In genomic region chr13:112225429-112226090, GRCh38 we compare ENCODE assay signal across 30 cellular contexts.
"Had no signal": no experiment of that assay in that cellular context is flagged by ENCODE, and none has a peak within 500 bp of the region (broad histone marks: within the 10 kb centered on the region; RNA-seq: fewer than 3 reads in every experiment).

No MANE protein-coding gene starts in this region.

- H3K27ac ChIP-seq: hepatocyte, pancreas, prostate gland, sigmoid colon, suprapubic skin, tibial artery, WERI-Rb-1 had no signal

- H3K4me3 Mint-ChIP-seq: activated naive CD4-positive, alpha-beta T cell treated with anti-CD3 and anti-CD28 coated beads, Interleukin-2, amount 10 ng/mL, durations not matched to agents 7 days and 5 days; activated naive CD8-positive, alpha-beta T cell treated with anti-CD3 and anti-CD28 coated beads, Interleukin-2, amount 10 ng/mL, durations not matched to agents 7 days and 5 days; activated T-cell treated with anti-CD3 and anti-CD28 coated beads, Interleukin-2, amount 50 U/mL, for 24 hours; central memory CD8-positive, alpha-beta T cell; dendritic cell treated with granulocyte-macrophage colony-stimulating factor and Interleukin-4, amounts not matched to agents 40 ng/mL and 50 ng/mL, for 4 days; mesothelial cell of epicardium; naive B cell; nephron progenitor cell; stimulated activated naive B cell treated with anti-CD40 and anti-IgM and Interleukin-4, amounts not matched to agents 10 μg/mL and 1 μg/mL and 100 μg/mL, for 72 hours; T-helper 17 cell had no signal

- H3K4me3 ChIP-seq: hepatocyte, pancreas, prostate gland, sigmoid colon, suprapubic skin, tibial artery had no signal

- H3K79me2 ChIP-seq: hepatocyte had no signal

- H3K36me3 Mint-ChIP-seq: activated naive CD4-positive, alpha-beta T cell treated with anti-CD3 and anti-CD28 coated beads, Interleukin-2, amount 10 ng/mL, durations not matched to agents 7 days and 5 days; activated naive CD8-positive, alpha-beta T cell treated with anti-CD3 and anti-CD28 coated beads, Interleukin-2, amount 10 ng/mL, durations not matched to agents 7 days and 5 days; mesothelial cell of epicardium; naive B cell; stimulated activated naive B cell treated with anti-CD40 and anti-IgM and Interleukin-4, amounts not matched to agents 10 μg/mL and 1 μg/mL and 100 μg/mL, for 72 hours had no signal

- H3K4me2 ChIP-seq: hepatocyte had no signal

- H3K4me1 Mint-ChIP-seq: activated naive CD4-positive, alpha-beta T cell treated with anti-CD3 and anti-CD28 coated beads, Interleukin-2, amount 10 ng/mL, durations not matched to agents 7 days and 5 days; activated naive CD8-positive, alpha-beta T cell treated with anti-CD3 and anti-CD28 coated beads, Interleukin-2, amount 10 ng/mL, durations not matched to agents 7 days and 5 days; central memory CD8-positive, alpha-beta T cell; mesothelial cell of epicardium; naive B cell; stimulated activated naive B cell treated with anti-CD40 and anti-IgM and Interleukin-4, amounts not matched to agents 10 μg/mL and 1 μg/mL and 100 μg/mL, for 72 hours; T-helper 17 cell had no signal

- H2AFZ ChIP-seq: hepatocyte had no signal

- H3K27me3 ChIP-seq: hepatocyte, pancreas, sigmoid colon, tibial artery had no signal

- H3K36me3 ChIP-seq: pancreas, prostate gland, sigmoid colon, suprapubic skin, tibial artery, WERI-Rb-1 had no signal

- H3K9me3 Mint-ChIP-seq: activated naive CD4-positive, alpha-beta T cell treated with anti-CD3 and anti-CD28 coated beads, Interleukin-2, amount 10 ng/mL, durations not matched to agents 7 days and 5 days; activated naive CD8-positive, alpha-beta T cell treated with anti-CD3 and anti-CD28 coated beads, Interleukin-2, amount 10 ng/mL, durations not matched to agents 7 days and 5 days; activated T-cell treated with anti-CD3 and anti-CD28 coated beads, Interleukin-2, amount 50 U/mL, for 24 hours; central memory CD8-positive, alpha-beta T cell; dendritic cell treated with granulocyte-macrophage colony-stimulating factor and Interleukin-4, amounts not matched to agents 40 ng/mL and 50 ng/mL, for 4 days; mesothelial cell of epicardium; nephron progenitor cell; stimulated activated naive B cell treated with anti-CD40 and anti-IgM and Interleukin-4, amounts not matched to agents 10 μg/mL and 1 μg/mL and 100 μg/mL, for 72 hours had no signal

- H3K27ac Mint-ChIP-seq: activated naive CD4-positive, alpha-beta T cell treated with anti-CD3 and anti-CD28 coated beads, Interleukin-2, amount 10 ng/mL, durations not matched to agents 7 days and 5 days; activated naive CD8-positive, alpha-beta T cell treated with anti-CD3 and anti-CD28 coated beads, Interleukin-2, amount 10 ng/mL, durations not matched to agents 7 days and 5 days; activated T-cell treated with anti-CD3 and anti-CD28 coated beads, Interleukin-2, amount 50 U/mL, for 24 hours; dendritic cell treated with granulocyte-macrophage colony-stimulating factor and Interleukin-4, amounts not matched to agents 40 ng/mL and 50 ng/mL, for 4 days; mesothelial cell of epicardium; naive B cell; nephron progenitor cell; stimulated activated naive B cell treated with anti-CD40 and anti-IgM and Interleukin-4, amounts not matched to agents 10 μg/mL and 1 μg/mL and 100 μg/mL, for 72 hours; T-helper 17 cell had no signal

- H3K9me3 ChIP-seq: pancreas, prostate gland, sigmoid colon, suprapubic skin, tibial artery had no signal

- DNase-seq: activated CD4-positive, alpha-beta T cell treated with anti-CD3 and anti-CD28 coated beads for 48 hours; activated CD4-positive, alpha-beta T cell treated with anti-CD3 and anti-CD28 coated beads, Interleukin-2, amount 50 U/mL, for 48 hours; activated CD8-positive, alpha-beta memory T cell treated with anti-CD3 and anti-CD28 coated beads, Interleukin-2, amount 50 U/mL, for 4 hours; activated gamma-delta T cell; activated naive CD4-positive, alpha-beta T cell treated with anti-CD3 and anti-CD28 coated beads, Interleukin-2, amount 10 ng/mL, durations not matched to agents 7 days and 5 days; activated naive CD8-positive, alpha-beta T cell treated with anti-CD3 and anti-CD28 coated beads, Interleukin-2, amount 10 ng/mL, durations not matched to agents 7 days and 5 days; activated T-cell treated with anti-CD3 and anti-CD28 coated beads, Interleukin-2, amount 50 U/mL, for 24 hours; effector CD4-positive, alpha-beta T cell; glutamatergic neuron; islet precursor cell; left cardiac atrium; naive B cell; nephron progenitor cell; pancreas; retina; sigmoid colon; small intestine; stimulated activated CD4-positive, alpha-beta T cell treated with anti-CD3 and anti-CD28 coated beads, Interleukin-1b, Interleukin-23, amount 100 ng/mL, for 48 hours; stimulated activated naive B cell treated with anti-CD40 and anti-IgM and Interleukin-4, amounts not matched to agents 10 μg/mL and 1 μg/mL and 100 μg/mL, for 72 hours; T-helper 17 cell; T1000; WERI-Rb-1 had no signal

- H3K4me1 ChIP-seq: pancreas, prostate gland, sigmoid colon, suprapubic skin, tibial artery had no signal

- H3K27me3 Mint-ChIP-seq: activated naive CD4-positive, alpha-beta T cell treated with anti-CD3 and anti-CD28 coated beads, Interleukin-2, amount 10 ng/mL, durations not matched to agents 7 days and 5 days; activated naive CD8-positive, alpha-beta T cell treated with anti-CD3 and anti-CD28 coated beads, Interleukin-2, amount 10 ng/mL, durations not matched to agents 7 days and 5 days; activated T-cell treated with anti-CD3 and anti-CD28 coated beads, Interleukin-2, amount 50 U/mL, for 24 hours; central memory CD8-positive, alpha-beta T cell; dendritic cell treated with granulocyte-macrophage colony-stimulating factor and Interleukin-4, amounts not matched to agents 40 ng/mL and 50 ng/mL, for 4 days; naive B cell; stimulated activated naive B cell treated with anti-CD40 and anti-IgM and Interleukin-4, amounts not matched to agents 10 μg/mL and 1 μg/mL and 100 μg/mL, for 72 hours had no signal

- ATAC-seq: activated CD4-positive, CD25-positive, alpha-beta regulatory T cell treated with anti-CD3 and anti-CD28 coated beads, Interleukin-2, amount 50 U/mL, for 24 hours; left cardiac atrium; pancreas; stimulated activated naive B cell treated with anti-CD40 and anti-IgM and Interleukin-4, amounts not matched to agents 10 μg/mL and 1 μg/mL and 100 μg/mL, for 72 hours; T-helper 17 cell had no signal
